Comparison of ENCODE assay signal across 15 cellular contexts in genomic region chr17:82092628-82092994, GRCh38. TPM values are rescaled to one million over a fixed set of nuclear protein-coding genes. Genes with fewer than 3 reads are reported as not detected.
DNase-seq lines count a peak whose midpoint lies in the region; ATAC-seq, FAIRE-seq and TF ChIP-seq lines count a peak whose summit lies in the region.
"Had no signal": no experiment of that assay in that cellular context is flagged by ENCODE, and none has a peak within 500 bp of the region (broad histone marks: within the 10 kb centered on the region; RNA-seq: fewer than 3 reads in every experiment).

No MANE protein-coding gene starts in this region.

- H3K9ac ChIP-seq in K562 (ENCODE audit: insufficient read depth in 1 of 2, low read depth in 2 of 2, low read length in 2 of 2) = peak overlapping the region in 1 of 2 experiments; percentile 70; a peak in 1 of 4 replicates

- BruUV-seq in K562 (replicated peaks; lab: Mats Ljungman, UMichigan) = no TSS peak

- no peaks in the 10 kb centered on the region for H3K9me1 ChIP-seq in K562 (ENCODE audit: control insufficient read depth, insufficient read depth, low read length)

- TF ChIP-seq EP300 in K562 (IDR thresholded peaks at IDR 0.05; ENCODE audit: low read length) = no peak

- peaks cover 69% of the 10 kb centered on the region for H3K79me2 ChIP-seq in K562 (ENCODE audit: control insufficient read depth, insufficient read depth, low read length)

- no peak for TF ChIP-seq CTCF in right atrium auricular region (IDR thresholded peaks at IDR 0.05)
- no peak for TF ChIP-seq CTCF in K562 (IDR thresholded peaks at IDR 0.05 in 2 of 3, conservative IDR thresholded peaks at IDR 0.05 in 1 of 3; ENCODE audit: insufficient read depth in 2 of 3, low read depth in 1 of 3, low read length in 3 of 3)
- no peak for TF ChIP-seq CTCF in spleen (IDR thresholded peaks at IDR 0.05 in 8 of 11, conservative IDR thresholded peaks at IDR 0.05 in 3 of 11)

- no peak overlapping the region for H3K4me2 ChIP-seq in K562 (ENCODE audit: insufficient read depth, low read length)
- H3K4me2 ChIP-seq: A549, GM23338 had no signal

- intact Hi-C loops in left cardiac atrium (cut with DNase I) = no loop called here
- intact Hi-C loops in K562 (cut with micrococcal nuclease) = no loop called here
- intact Hi-C loops in spleen (cut with DNase I; ENCODE audit: low total_unique reads) = no loop called here

- H3K36me3 ChIP-seq in right atrium auricular region = peaks cover 84% of the 10 kb centered on the region
- peaks cover 90% of the 10 kb centered on the region for H3K36me3 ChIP-seq in K562 (ENCODE audit: control insufficient read depth, insufficient read depth, low read length)
- H3K36me3 ChIP-seq in spleen = peaks cover 0 to 86% (median 74%) of the 10 kb centered on the region in 6 donors

- ATAC-seq in left cardiac atrium = no peak
- no peak for ATAC-seq in K562
- ATAC-seq in HG03196 (IDR thresholded peaks at IDR 0.05; ENCODE audit: unreplicated experiment) = no peak
- ATAC-seq: A549, GM23338 had no signal

- H3K27ac ChIP-seq in right atrium auricular region = no peak overlapping the region
- no peak overlapping the region for H3K27ac ChIP-seq in K562 (ENCODE audit: extremely low read depth, low read depth, low read length)
- no peak overlapping the region for H3K27ac ChIP-seq in spleen
- H3K27ac ChIP-seq: A549 had no signal

- no peak for TF ChIP-seq RAD21 in K562 (CRISPR knock-in tag; conservative IDR thresholded peaks at IDR 0.05 in 1 of 2, IDR thresholded peaks at IDR 0.05 in 1 of 2)

- H3K27me3 ChIP-seq in right atrium auricular region (no peaks in the 10 kb centered on the region), K562 (ENCODE audit: control insufficient read depth in 2 of 2, insufficient read depth in 2 of 2, low read length in 2 of 2) (no peaks in the 10 kb centered on the region), spleen (replicated peaks in 1 of 7) (no peaks in the 10 kb centered on the region)
- H3K27me3 ChIP-seq: BE2C had no signal

- no peak overlapping the region for H2AFZ ChIP-seq in K562 (ENCODE audit: low read depth, low read length)
- H2AFZ ChIP-seq: GM23338 had no signal

- POLR2A ChIA-PET in K562 (lab: Yijun Ruan, JAX) = interaction anchor here (0.7 to 1.2 kb wide), 4 partner anchors 10 to 29 kb away, joined by 3 to 5 read pairs (median 4); no protein-coding TSS in a partner anchor

- H3K4me3 ChIP-seq in right atrium auricular region = no peak overlapping the region
- H3K4me3 ChIP-seq in K562 = no peak overlapping the region
- no peak overlapping the region for H3K4me3 ChIP-seq in spleen
- H3K4me3 ChIP-seq: A549, GM23338 had no signal

- FAIRE-seq in K562 (lab: Jason Lieb, UNC) = no peak
- FAIRE-seq: A549, G401.6, GM12891 had no signal

- no peak for TF ChIP-seq POLR2A in K562 (conservative IDR thresholded peaks at IDR 0.05)
- TF ChIP-seq POLR2A in spleen (IDR thresholded peaks at IDR 0.05) = no peak

- CTCF ChIA-PET in K562 (lab: Yijun Ruan, JAX; ENCODE audit: low intra/inter-chr PET ratio) = interaction anchor here (0.7 kb wide), 1 partner anchor 60 kb away, joined by 3 read pairs; no protein-coding TSS in a partner anchor

- H3K9me3 ChIP-seq in right atrium auricular region (no peaks in the 10 kb centered on the region), K562 (replicated peaks; ENCODE audit: control insufficient read depth, insufficient read depth, low read depth, low read length) (no peaks in the 10 kb centered on the region), spleen (no peaks in the 10 kb centered on the region)
- H3K9me3 ChIP-seq: A549, BE2C had no signal

- in situ Hi-C loops in K562 (cut with MboI) = no loop called here

- peaks cover 38% of the 10 kb centered on the region for H4K20me1 ChIP-seq in K562 (replicated peaks; ENCODE audit: control insufficient read depth, insufficient read depth, low read length)

- DNase-seq in left cardiac atrium (peak; percentile 20), right atrium auricular region (ENCODE audit: low spot score) (no peak), HuH-7.5 (ENCODE audit: low spot score) (peak; percentile 21), K562 (ENCODE audit: extremely low read depth in 1 of 4, low spot score in 3 of 4) (no peak), spleen (peak; percentile 67), DMS53 (lab: John Stamatoyannopoulos, UW) (no peak)
- DNase-seq: BE2C, DMS79 treated with DMSO at 0.1 percent for 48 hours, EL, H7 had no signal

- 97% methylated on average over 9 of the region's 20 CpGs for WGBS in K562 (ENCODE audit: insufficient coverage, low coverage, missing lambda C conversion rate)
- 96 to 100% (median 98%) methylated on average over 1 to 20 of the region's 20 CpGs for WGBS in spleen, 5 donors

- H3K4me1 ChIP-seq in right atrium auricular region (peaks cover 0 to 13% of the 10 kb centered on the region in 2 donors), K562 (replicated peaks in 1 of 2; ENCODE audit: control insufficient read depth in 2 of 2, insufficient read depth in 2 of 2, low read length in 2 of 2) (peaks cover 14 to 76% of the 10 kb centered on the region in 2 experiments; a peak in 4 of 5 replicates), spleen (peaks cover 9 to 23% (median 18%) of the 10 kb centered on the region in 6 donors)
- H3K4me1 ChIP-seq: BE2C had no signal

RNA-seq across cellular contexts. Expression of gene FASN, which starts 5.4 kb away (rescaled TPM):
- 100 to 1,000 TPM; 220 to 646 TPM for total RNA-seq in left cardiac atrium
- 10 to 100 TPM; 13.8 to 46.4 TPM for total RNA-seq in right atrium auricular region
- 343 and 1,124 TPM in 2 replicates for total RNA-seq in K562 (2011; cell fraction: chromatin; rRNA removed; ENCODE audit: low replicate concordance)
- total RNA-seq in K562 (2011; cell fraction: nucleolus; rRNA removed) = 877 TPM in 2 replicates
- total RNA-seq in K562 (2011; cell fraction: nucleoplasm; rRNA removed) = 433 and 475 TPM in 2 replicates
- 214 and 239 TPM in 2 replicates for total RNA-seq in K562 (2014; rRNA removed)
- 11.2 and 13.9 TPM in 2 replicates for total RNA-seq in K562 (2014; rRNA removed; fragmentation: Illumina TruSeq; extraction: Trizol)
- 50.9 and 61.1 TPM in 2 replicates for total RNA-seq in K562 (2015; rRNA removed; fragmentation: Illumina TruSeq; extraction: Trizol)
- total RNA-seq in K562 (2021) = 605 and 663 TPM in 2 replicates
- polyA plus RNA-seq in K562 (2011; rRNA removed) = 49.8 and 133 TPM in 2 replicates
- polyA plus RNA-seq in K562 (2011; cell fraction: cytosol; rRNA removed) = 159 and 260 TPM in 2 replicates
- 627 and 766 TPM in 2 replicates for polyA plus RNA-seq in K562 (2011; cell fraction: nucleus; rRNA removed)
- polyA plus RNA-seq in K562 (2012) = 153 and 283 TPM in 2 replicates
- 49.9 and 181 TPM in 2 replicates for polyA plus RNA-seq in K562 (2014; fragmentation: Illumina TruSeq; extraction: Trizol)
- polyA plus RNA-seq in K562 (2014; fragmentation: Nextera tagmentation; extraction: Ambion mirVana) = under 1 TPM; 0.15 to 0.20 TPM
- polyA plus RNA-seq in K562 (2014; rRNA removed) = 157 and 181 TPM in 2 replicates
- polyA minus RNA-seq in K562 (2011; rRNA and poly(A)+ RNA removed) = 59.1 and 70.2 TPM in 2 replicates
- 455 and 1,011 TPM in 2 replicates for polyA minus RNA-seq in K562 (2011; cell fraction: cytosol; rRNA and poly(A)+ RNA removed)
- 200 and 251 TPM in 2 replicates for polyA minus RNA-seq in K562 (2011; cell fraction: nucleus; rRNA and poly(A)+ RNA removed)
- 10 to 100 TPM; 20.6 to 45.2 (median 22.3) TPM for total RNA-seq in spleen
- polyA plus RNA-seq in spleen = 10 to 100 TPM in 1 of 3 donors, 1 to 10 TPM in 2; 9.3 to 14.7 (median 9.3) TPM

RNA-seq across cellular contexts. Expression of gene DUS1L, which starts 27.0 kb away (rescaled TPM):
- total RNA-seq in left cardiac atrium (10 to 100 TPM; 59.2 to 65.4 TPM), right atrium auricular region (10 to 100 TPM; 33.3 to 45.7 TPM), K562 (2014; rRNA removed) (203 and 249 TPM in 2 replicates), K562 (2014; rRNA removed; fragmentation: Illumina TruSeq; extraction: Trizol) (45.0 and 57.5 TPM in 2 replicates), K562 (2015; rRNA removed; fragmentation: Illumina TruSeq; extraction: Trizol) (83.1 and 83.9 TPM in 2 replicates), K562 (2021) (193 and 209 TPM in 2 replicates), spleen (100 to 1,000 TPM in 3 of 7 donors, 10 to 100 TPM in 4; 76.4 to 114 (median 87.9) TPM)
- 125 and 499 TPM in 2 replicates for total RNA-seq in K562 (2011; cell fraction: chromatin; rRNA removed; ENCODE audit: low replicate concordance)
- 452 and 491 TPM in 2 replicates for total RNA-seq in K562 (2011; cell fraction: nucleolus; rRNA removed)
- 177 and 203 TPM in 2 replicates for total RNA-seq in K562 (2011; cell fraction: nucleoplasm; rRNA removed)
- polyA plus RNA-seq in K562 (2011; rRNA removed) (60.1 and 77.0 TPM in 2 replicates), K562 (2014; fragmentation: Illumina TruSeq; extraction: Trizol) (97.2 and 99.8 TPM in 2 replicates), K562 (2014; fragmentation: Nextera tagmentation; extraction: Ambion mirVana) (10 to 100 TPM in 1 of 2 experiments, 1 to 10 TPM in 1; 7.8 to 11.3 TPM), K562 (2014; rRNA removed) (201 and 210 TPM in 2 replicates), spleen (100 to 1,000 TPM; 130 to 174 (median 173) TPM)
- polyA plus RNA-seq in K562 (2011; cell fraction: cytosol; rRNA removed) = 62.4 and 118 TPM in 2 replicates
- 712 and 945 TPM in 2 replicates for polyA plus RNA-seq in K562 (2011; cell fraction: nucleus; rRNA removed)
- 123 and 178 TPM in 2 replicates for polyA plus RNA-seq in K562 (2012)
- polyA minus RNA-seq in K562 (2011; rRNA and poly(A)+ RNA removed) = 17.2 and 22.2 TPM in 2 replicates
- 54.0 and 54.3 TPM in 2 replicates for polyA minus RNA-seq in K562 (2011; cell fraction: cytosol; rRNA and poly(A)+ RNA removed)
- polyA minus RNA-seq in K562 (2011; cell fraction: nucleus; rRNA and poly(A)+ RNA removed) = 179 and 184 TPM in 2 replicates

RNA-seq across cellular contexts. Expression of gene GPS1, which starts 40.9 kb away (rescaled TPM):
- total RNA-seq in left cardiac atrium = 10 to 100 TPM; 72.2 to 79.3 TPM
- 10 to 100 TPM; 79.5 to 90.8 TPM for total RNA-seq in right atrium auricular region
- total RNA-seq in K562 (2011; cell fraction: chromatin; rRNA removed; ENCODE audit: low replicate concordance) = 57.5 and 207 TPM in 2 replicates
- 178 and 205 TPM in 2 replicates for total RNA-seq in K562 (2011; cell fraction: nucleolus; rRNA removed)
- total RNA-seq in K562 (2011; cell fraction: nucleoplasm; rRNA removed) = 87.8 and 88.8 TPM in 2 replicates
- 137 and 183 TPM in 2 replicates for total RNA-seq in K562 (2014; rRNA removed)
- 17.5 and 26.3 TPM in 2 replicates for total RNA-seq in K562 (2014; rRNA removed; fragmentation: Illumina TruSeq; extraction: Trizol)
- 69.9 and 72.5 TPM in 2 replicates for total RNA-seq in K562 (2015; rRNA removed; fragmentation: Illumina TruSeq; extraction: Trizol)
- total RNA-seq in K562 (2021) = 162 and 167 TPM in 2 replicates
- 57.0 and 88.5 TPM in 2 replicates for polyA plus RNA-seq in K562 (2011; rRNA removed)
- 94.2 and 226 TPM in 2 replicates for polyA plus RNA-seq in K562 (2011; cell fraction: cytosol; rRNA removed)
- 212 and 255 TPM in 2 replicates for polyA plus RNA-seq in K562 (2011; cell fraction: nucleus; rRNA removed)
- 103 and 115 TPM in 2 replicates for polyA plus RNA-seq in K562 (2012)
- polyA plus RNA-seq in K562 (2014; fragmentation: Illumina TruSeq; extraction: Trizol) = 74.5 and 111 TPM in 2 replicates
- polyA plus RNA-seq in K562 (2014; fragmentation: Nextera tagmentation; extraction: Ambion mirVana) = 10 to 100 TPM in 1 of 2 experiments, 1 to 10 TPM in 1; 3.1 to 13.4 TPM
- polyA plus RNA-seq in K562 (2014; rRNA removed) = 112 and 123 TPM in 2 replicates
- polyA minus RNA-seq in K562 (2011; rRNA and poly(A)+ RNA removed) = 31.9 and 46.4 TPM in 2 replicates
- 71.4 and 74.6 TPM in 2 replicates for polyA minus RNA-seq in K562 (2011; cell fraction: cytosol; rRNA and poly(A)+ RNA removed)
- polyA minus RNA-seq in K562 (2011; cell fraction: nucleus; rRNA and poly(A)+ RNA removed) = 72.3 and 75.2 TPM in 2 replicates
- 10 to 100 TPM; 61.5 to 77.2 (median 66.5) TPM for total RNA-seq in spleen
- polyA plus RNA-seq in spleen = 100 to 1,000 TPM in 1 of 3 donors, 10 to 100 TPM in 2; 69.5 to 109 (median 95.4) TPM

RNA-seq across cellular contexts. Expression of gene RFNG, which starts 41.0 kb away (rescaled TPM):
- 10 to 100 TPM; 16.4 to 22.4 TPM for total RNA-seq in left cardiac atrium
- 10 to 100 TPM; 21.4 to 25.3 TPM for total RNA-seq in right atrium auricular region
- 23.1 and 61.7 TPM in 2 replicates for total RNA-seq in K562 (2011; cell fraction: chromatin; rRNA removed; ENCODE audit: low replicate concordance)
- total RNA-seq in K562 (2011; cell fraction: nucleolus; rRNA removed) = 74.4 and 74.9 TPM in 2 replicates
- total RNA-seq in K562 (2011; cell fraction: nucleoplasm; rRNA removed) = 36.5 and 40.5 TPM in 2 replicates
- total RNA-seq in K562 (2014; rRNA removed) = 23.6 and 28.4 TPM in 2 replicates
- total RNA-seq in K562 (2014; rRNA removed; fragmentation: Illumina TruSeq; extraction: Trizol) = 6.5 and 9.5 TPM in 2 replicates
- 11.1 and 14.3 TPM in 2 replicates for total RNA-seq in K562 (2015; rRNA removed; fragmentation: Illumina TruSeq; extraction: Trizol)
- 26.9 and 30.2 TPM in 2 replicates for total RNA-seq in K562 (2021)
- 9.2 and 17.2 TPM in 2 replicates for polyA plus RNA-seq in K562 (2011; rRNA removed)
- polyA plus RNA-seq in K562 (2011; cell fraction: cytosol; rRNA removed) = 12.2 and 23.8 TPM in 2 replicates
- 144 and 164 TPM in 2 replicates for polyA plus RNA-seq in K562 (2011; cell fraction: nucleus; rRNA removed)
- polyA plus RNA-seq in K562 (2012) = 16.9 and 35.2 TPM in 2 replicates
- polyA plus RNA-seq in K562 (2014; fragmentation: Illumina TruSeq; extraction: Trizol) = 9.0 and 18.5 TPM in 2 replicates
- under 1 TPM; 0.32 to 0.66 TPM for polyA plus RNA-seq in K562 (2014; fragmentation: Nextera tagmentation; extraction: Ambion mirVana)
- 32.6 and 32.8 TPM in 2 replicates for polyA plus RNA-seq in K562 (2014; rRNA removed)
- polyA minus RNA-seq in K562 (2011; rRNA and poly(A)+ RNA removed) = 2.0 TPM in 2 replicates
- 11.7 and 13.1 TPM in 2 replicates for polyA minus RNA-seq in K562 (2011; cell fraction: cytosol; rRNA and poly(A)+ RNA removed)
- 11.4 and 14.3 TPM in 2 replicates for polyA minus RNA-seq in K562 (2011; cell fraction: nucleus; rRNA and poly(A)+ RNA removed)
- 10 to 100 TPM; 21.4 to 36.3 (median 26.0) TPM for total RNA-seq in spleen
- 10 to 100 TPM; 24.5 to 42.3 (median 41.5) TPM for polyA plus RNA-seq in spleen

RNA-seq across cellular contexts. Expression of gene DCXR, which starts 55.1 kb away (rescaled TPM):
- total RNA-seq in left cardiac atrium (100 to 1,000 TPM; 132 to 161 TPM), right atrium auricular region (100 to 1,000 TPM; 169 to 213 TPM), K562 (2014; rRNA removed) (165 and 194 TPM in 2 replicates), K562 (2014; rRNA removed; fragmentation: Illumina TruSeq; extraction: Trizol) (41.1 and 66.0 TPM in 2 replicates), K562 (2015; rRNA removed; fragmentation: Illumina TruSeq; extraction: Trizol) (76.0 and 90.0 TPM in 2 replicates), K562 (2021) (235 and 256 TPM in 2 replicates), spleen (10 to 100 TPM; 44.2 to 82.5 (median 54.9) TPM)
- 78.8 and 254 TPM in 2 replicates for total RNA-seq in K562 (2011; cell fraction: chromatin; rRNA removed; ENCODE audit: low replicate concordance)
- total RNA-seq in K562 (2011; cell fraction: nucleolus; rRNA removed) = 329 and 354 TPM in 2 replicates
- 133 and 150 TPM in 2 replicates for total RNA-seq in K562 (2011; cell fraction: nucleoplasm; rRNA removed)
- polyA plus RNA-seq in K562 (2011; rRNA removed) (156 and 201 TPM in 2 replicates), K562 (2014; fragmentation: Illumina TruSeq; extraction: Trizol) (243 and 274 TPM in 2 replicates), K562 (2014; fragmentation: Nextera tagmentation; extraction: Ambion mirVana) (10 to 100 TPM; 21.3 to 50.3 TPM), K562 (2014; rRNA removed) (229 and 261 TPM in 2 replicates), spleen (10 to 100 TPM; 74.8 to 88.0 (median 87.6) TPM)
- polyA plus RNA-seq in K562 (2011; cell fraction: cytosol; rRNA removed) = 404 and 845 TPM in 2 replicates
- 611 and 714 TPM in 2 replicates for polyA plus RNA-seq in K562 (2011; cell fraction: nucleus; rRNA removed)
- 229 and 244 TPM in 2 replicates for polyA plus RNA-seq in K562 (2012)
- polyA minus RNA-seq in K562 (2011; rRNA and poly(A)+ RNA removed) = 34.8 and 73.6 TPM in 2 replicates
- polyA minus RNA-seq in K562 (2011; cell fraction: cytosol; rRNA and poly(A)+ RNA removed) = 67.3 and 81.5 TPM in 2 replicates
- 104 and 111 TPM in 2 replicates for polyA minus RNA-seq in K562 (2011; cell fraction: nucleus; rRNA and poly(A)+ RNA removed)

Comparison
In these comparisons a context has a peak if more than half of its experiments do, and no peak if none do; other contexts are left out.
1. DNase-seq: peak in left cardiac atrium (single experiment), HuH-7.5 (single experiment) and spleen (single experiment); none in right atrium auricular region (single experiment), K562 (0 of 4) and DMS53 (single experiment).